In genomic region chr6:75204959-75205775, GRCh38 we compare ENCODE assay signal across 8 cellular contexts. TPM values are rescaled to one million over a fixed set of nuclear protein-coding genes. Genes with fewer than 3 reads are reported as not detected.
DNase-seq lines count a peak whose midpoint lies in the region; ATAC-seq, FAIRE-seq and TF ChIP-seq lines count a peak whose summit lies in the region.

No MANE protein-coding gene starts in this region.

- no peak for ATAC-seq in GM18858 (IDR thresholded peaks at IDR 0.05; ENCODE audit: unreplicated experiment)

- H3K14ac ChIP-seq in neuronal stem cell (ENCODE audit: low read length): no peak overlapping the region

- no peak for TF ChIP-seq CTCF in WI38 (IDR thresholded peaks at IDR 0.05; ENCODE audit: low read depth, low read length)
- no peak for TF ChIP-seq CTCF in fibroblast of mammary gland (conservative IDR thresholded peaks at IDR 0.05; ENCODE audit: control insufficient read depth, insufficient read depth, low read depth, low read length)

- H3K27ac ChIP-seq in neuronal stem cell (replicated peaks; ENCODE audit: low read length): no peak overlapping the region

- H3K79me1 ChIP-seq in neuronal stem cell (ENCODE audit: low read depth, low read length): no peaks in the 10 kb centered on the region

- H3K4me3 ChIP-seq in WI38 (ENCODE audit: low read depth, low read length) (peak overlapping the region; percentile 84), fibroblast of mammary gland (ENCODE audit: control insufficient read depth, low read depth, low read length) (peak overlapping the region; percentile 99), neuronal stem cell (ENCODE audit: low read length in 2 of 2) (peak overlapping the region in 1 of 2 donors; percentile 77)

- no peak overlapping the region for H4K91ac ChIP-seq in neuronal stem cell (ENCODE audit: low read depth, low read length, poor library complexity)

- H2BK120ac ChIP-seq in neuronal stem cell (ENCODE audit: low read depth, low read length): no peak overlapping the region

- peaks cover 26 to 94% (median 71%) of the 10 kb centered on the region in 3 experiments for H3K27me3 ChIP-seq in neuronal stem cell (ENCODE audit: control insufficient read depth in 3 of 3, insufficient read depth in 3 of 3, low read depth in 1 of 3, low read length in 3 of 3)

- peak overlapping the region; percentile 81 for H3K23ac ChIP-seq in neuronal stem cell (ENCODE audit: low read depth, low read length, poor library complexity)

- H3K9me3 ChIP-seq in neuronal stem cell (replicated peaks in 1 of 2; ENCODE audit: control insufficient read depth in 2 of 2, insufficient read depth in 1 of 2, low read depth in 1 of 2, low read length in 2 of 2): no peaks in the 10 kb centered on the region

- peaks cover 5 to 25% of the 10 kb centered on the region in 2 donors for H3K4me1 ChIP-seq in neuronal stem cell (ENCODE audit: control insufficient read depth in 2 of 2, insufficient read depth in 1 of 2, low read depth in 1 of 2, low read length in 2 of 2)

- DNase-seq in NOMO-1 treated with DMSO at 0.1 percent for 48 hours (lab: John Stamatoyannopoulos, UW; ENCODE audit: unreplicated experiment): peak; percentile 10
- DNase-seq in NOMO-1 (lab: John Stamatoyannopoulos, UW; ENCODE audit: unreplicated experiment in 2 of 2): no peak
- peak; percentile 70 for DNase-seq in fibroblast of mammary gland (ENCODE audit: low read depth)
- peak; percentile 38 for DNase-seq in neuronal stem cell (ENCODE audit: low spot score)
- DNase-seq in GM19239 (ENCODE audit: insufficient read length, low spot score): no peak
- no peak for DNase-seq in RKO (ENCODE audit: low spot score)

- peak overlapping the region; percentile 87 for H2AFZ ChIP-seq in neuronal stem cell (ENCODE audit: low read length)

- no peaks in the 10 kb centered on the region for H3K36me3 ChIP-seq in neuronal stem cell (replicated peaks in 1 of 2; ENCODE audit: control insufficient read depth in 2 of 2, insufficient read depth in 2 of 2, low read length in 2 of 2)

- WGBS in neuronal stem cell (ENCODE audit: extremely low coverage in 2 of 2, insufficient read length in 2 of 2, insufficient replicate concordance in 1 of 2), 2 donors: no CpG with 5 or more reads among the region's 47 CpGs

- peak overlapping the region; percentile 32 for H3K18ac ChIP-seq in neuronal stem cell (ENCODE audit: low read length)

- H2BK5ac ChIP-seq in neuronal stem cell (ENCODE audit: low read length): no peak overlapping the region

- H2BK12ac ChIP-seq in neuronal stem cell (ENCODE audit: low read length): no peak overlapping the region

- no peak overlapping the region for H2AK5ac ChIP-seq in neuronal stem cell (ENCODE audit: low read depth, low read length)

- H4K8ac ChIP-seq in neuronal stem cell (ENCODE audit: low read depth, low read length): no peak overlapping the region

- peak overlapping the region; percentile 96 for H3K4me2 ChIP-seq in neuronal stem cell (ENCODE audit: insufficient read depth, low read length, poor library complexity, severe bottlenecking)

- no peak overlapping the region for H3K4ac ChIP-seq in neuronal stem cell (ENCODE audit: low read length)

- no peak for FAIRE-seq in GM19239 (lab: Jason Lieb, UNC)

- H2BK15ac ChIP-seq in neuronal stem cell (ENCODE audit: low read length): no peak overlapping the region

- H3K9ac ChIP-seq in neuronal stem cell (ENCODE audit: low read depth, low read length, poor library complexity): no peak overlapping the region

RNA-seq across cellular contexts. Expression of gene COL12A1, which starts 0.7 kb away (rescaled TPM):
- polyA plus RNA-seq in neuronal stem cell (2013, experiment 1 of 2): 1.2 TPM
- polyA plus RNA-seq in neuronal stem cell (2013, experiment 2 of 2): 0.98 TPM

RNA-seq across cellular contexts. Expression of gene COX7A2, which starts 38.4 kb away (rescaled TPM):
- polyA plus RNA-seq in neuronal stem cell (2013, experiment 1 of 2): 1,152 TPM
- 1,071 TPM for polyA plus RNA-seq in neuronal stem cell (2013, experiment 2 of 2)

Comparison
In these comparisons a context has a peak if more than half of its experiments do, and no peak if none do; other contexts are left out.
1. DNase-seq: peak in NOMO-1 treated with DMSO at 0.1 percent for 48 hours (single experiment), fibroblast of mammary gland (single experiment) and neuronal stem cell (single experiment); none in NOMO-1 (0 of 2), GM19239 (single experiment) and RKO (single experiment).